8 cellular contexts compared by ENCODE assay signal in genomic region chr4:89469930-89470375, GRCh38.
DNase-seq lines count a peak whose midpoint lies in the region; ATAC-seq and TF ChIP-seq lines count a peak whose summit lies in the region.

No MANE protein-coding gene starts in this region.

- no peaks in the 10 kb centered on the region for H3K79me2 ChIP-seq in hepatocyte

- WGBS in hepatocyte (ENCODE audit: low lambda C conversion rate, missing lambda C conversion rate), result 52% methylated on average over 5 of the region's 5 CpGs
- WGBS in stomach, 5 donors, result 16 to 56% (median 43%) methylated on average over 5 of the region's 5 CpGs

- H3K36me3 ChIP-seq in hepatocyte (replicated peaks; ENCODE audit: insufficient read depth, low read depth), result no peaks in the 10 kb centered on the region
- no peaks in the 10 kb centered on the region for H3K36me3 ChIP-seq in stomach

- peak; percentile 89 for DNase-seq in CD1c-positive myeloid dendritic cell (ENCODE audit: extremely low spot score)
- DNase-seq in activated T-cell treated with anti-CD3 and anti-CD28 coated beads, Interleukin-2, amount 50 U/mL, for 24 hours, result no peak
- no peak for DNase-seq in hepatocyte (ENCODE audit: low spot score)
- no peak for DNase-seq in NCI-H2029 (lab: John Stamatoyannopoulos, UW)
- DNase-seq in stomach, result no peak
- no peak for DNase-seq in cortex of kidney (lab: John Stamatoyannopoulos, UW)

- H4K20me1 ChIP-seq in hepatocyte (ENCODE audit: insufficient read depth, poor library complexity, severe bottlenecking), result no peaks in the 10 kb centered on the region

- TF ChIP-seq CTCF in hepatocyte (IDR thresholded peaks at IDR 0.05; ENCODE audit: poor library complexity) (no peak), stomach (IDR thresholded peaks at IDR 0.05) (no peak)

- H3K36me3 Mint-ChIP-seq in activated T-cell treated with anti-CD3 and anti-CD28 coated beads, Interleukin-2, amount 50 U/mL, for 24 hours (ENCODE audit: low read depth), result no peaks in the 10 kb centered on the region

- ATAC-seq in GM19468 (IDR thresholded peaks at IDR 0.05; ENCODE audit: extremely low read depth, unreplicated experiment) (peak; percentile 69), HG03521 (IDR thresholded peaks at IDR 0.05; ENCODE audit: unreplicated experiment) (peak; percentile 81)

- H3K4me2 ChIP-seq in hepatocyte, result peak overlapping the region; percentile 27

- no peak for TF ChIP-seq POLR2A in stomach (IDR thresholded peaks at IDR 0.05)

- H3K27me3 ChIP-seq in hepatocyte, result no peaks in the 10 kb centered on the region
- no peaks in the 10 kb centered on the region for H3K27me3 ChIP-seq in stomach

- H3K9me2 ChIP-seq in hepatocyte (replicated peaks; ENCODE audit: insufficient read depth), result no peaks in the 10 kb centered on the region

- H3K9me3 ChIP-seq in hepatocyte (ENCODE audit: low read depth) (no peaks in the 10 kb centered on the region), stomach (no peaks in the 10 kb centered on the region)

- H3K4me1 ChIP-seq in hepatocyte (ENCODE audit: insufficient read depth), result no peaks in the 10 kb centered on the region
- peaks cover 0 to 19% (median 3%) of the 10 kb centered on the region in 4 donors for H3K4me1 ChIP-seq in stomach

- H2AFZ ChIP-seq in hepatocyte, result no peak overlapping the region

- peak overlapping the region; percentile 85 for H3K27ac Mint-ChIP-seq in activated T-cell treated with anti-CD3 and anti-CD28 coated beads, Interleukin-2, amount 50 U/mL, for 24 hours

- H3K27me3 Mint-ChIP-seq in activated T-cell treated with anti-CD3 and anti-CD28 coated beads, Interleukin-2, amount 50 U/mL, for 24 hours, result no peaks in the 10 kb centered on the region

- H3K4me3 Mint-ChIP-seq in activated T-cell treated with anti-CD3 and anti-CD28 coated beads, Interleukin-2, amount 50 U/mL, for 24 hours, result peak overlapping the region; percentile 45

- TF ChIP-seq EP300 in stomach (IDR thresholded peaks at IDR 0.05), result no peak

- intact Hi-C loops in stomach (cut with DNase I; ENCODE audit: low total_unique reads), result no loop called here

- H3K9me3 Mint-ChIP-seq in activated T-cell treated with anti-CD3 and anti-CD28 coated beads, Interleukin-2, amount 50 U/mL, for 24 hours, result no peaks in the 10 kb centered on the region

- no peak overlapping the region for H3K4me3 ChIP-seq in hepatocyte
- no peak overlapping the region for H3K4me3 ChIP-seq in stomach

- H3K4me1 Mint-ChIP-seq in activated T-cell treated with anti-CD3 and anti-CD28 coated beads, Interleukin-2, amount 50 U/mL, for 24 hours (ENCODE audit: low read depth), result peaks cover 27% of the 10 kb centered on the region

- H3K27ac ChIP-seq in hepatocyte (peak overlapping the region; percentile 20), stomach (peak overlapping the region in 1 of 5 donors; percentile 59)
